21 cellular contexts compared by ENCODE assay signal in genomic region chr2:211473116-211473515, GRCh38.
"Had no signal": no experiment of that assay in that cellular context is flagged by ENCODE, and none has a peak within 500 bp of the region (broad histone marks: within the 10 kb centered on the region; RNA-seq: fewer than 3 reads in every experiment).

No MANE protein-coding gene starts in this region.

- H3K27ac Mint-ChIP-seq: dendritic cell treated with granulocyte-macrophage colony-stimulating factor and Interleukin-4, amounts not matched to agents 40 ng/mL and 50 ng/mL, for 4 days; effector memory CD8-positive, alpha-beta T cell; endodermal cell had no signal

- H3K4me3 Mint-ChIP-seq: dendritic cell treated with granulocyte-macrophage colony-stimulating factor and Interleukin-4, amounts not matched to agents 40 ng/mL and 50 ng/mL, for 4 days; effector memory CD8-positive, alpha-beta T cell; endodermal cell had no signal

- H3K27me3 Mint-ChIP-seq: dendritic cell treated with granulocyte-macrophage colony-stimulating factor and Interleukin-4, amounts not matched to agents 40 ng/mL and 50 ng/mL, for 4 days; effector memory CD8-positive, alpha-beta T cell had no signal

- ATAC-seq: effector memory CD8-positive, alpha-beta T cell; esophagus mucosa; foreskin keratinocyte; gastrocnemius medialis; gastroesophageal sphincter; heart left ventricle; heart right ventricle had no signal

- H3K9me3 Mint-ChIP-seq: dendritic cell treated with granulocyte-macrophage colony-stimulating factor and Interleukin-4, amounts not matched to agents 40 ng/mL and 50 ng/mL, for 4 days had no signal

- DNase-seq: cortex of kidney; dermis blood vessel endothelial cell; effector CD4-positive, alpha-beta T cell; effector CD8-positive, alpha-beta T cell; effector memory CD4-positive, alpha-beta T cell; effector memory CD8-positive, alpha-beta T cell; endodermal cell; erythroblast; esophagus squamous epithelium; foreskin fibroblast; foreskin keratinocyte; foreskin melanocyte; gastrocnemius medialis; glutamatergic neuron; head of caudate nucleus; heart left ventricle; heart right ventricle; hippocampal formation had no signal
